16 cellular contexts compared by ENCODE assay signal in the genomic region with DNA sequence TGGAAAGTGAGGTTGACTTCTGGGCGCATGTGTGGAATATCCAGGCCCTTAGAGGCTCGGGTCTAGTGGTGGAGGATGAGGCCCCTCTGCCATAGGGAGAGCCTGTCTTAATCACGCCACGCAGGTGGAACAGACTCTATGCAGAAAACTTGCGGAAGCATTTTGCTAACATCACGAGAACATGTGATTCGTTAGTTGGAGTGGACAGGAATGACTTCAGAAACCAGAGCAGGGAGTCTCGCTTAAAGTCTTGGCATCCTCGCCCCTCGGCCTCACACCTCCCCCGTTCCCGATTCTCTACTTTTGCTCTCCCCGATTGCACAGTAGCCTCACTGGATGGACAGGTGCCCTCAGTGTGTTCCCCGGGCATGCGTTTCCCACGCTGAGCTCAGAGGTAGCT.
DNase-seq lines count a peak whose midpoint lies in the region; ATAC-seq, FAIRE-seq and TF ChIP-seq lines count a peak whose summit lies in the region.
"Had no signal": no experiment of that assay in that cellular context is flagged by ENCODE, and none has a peak within 500 bp of the region (broad histone marks: within the 10 kb centered on the region; RNA-seq: fewer than 3 reads in every experiment).

No MANE protein-coding gene starts in this region.

- H3K36me3 ChIP-seq in keratinocyte (ENCODE audit: control insufficient read depth in 2 of 2, extremely low read depth in 1 of 2, insufficient read depth in 2 of 2, low read length in 2 of 2) (peaks cover 0 to 2% of the 10 kb centered on the region in 2 experiments), spleen (no peaks in the 10 kb centered on the region)

- TF ChIP-seq CTCF in glutamatergic neuron (IDR thresholded peaks at IDR 0.05; ENCODE audit: partially characterized antibody, unreplicated experiment) (no peak), keratinocyte (optimal IDR thresholded peaks at IDR 0.05 in 1 of 3, IDR thresholded peaks at IDR 0.05 in 1 of 3, conservative IDR thresholded peaks at IDR 0.05 in 1 of 3; ENCODE audit: extremely low read depth in 1 of 3, insufficient read depth in 2 of 3, low read length in 3 of 3) (no peak), nephron progenitor cell (IDR thresholded peaks at IDR 0.05) (no peak), spleen (IDR thresholded peaks at IDR 0.05 in 8 of 11, conservative IDR thresholded peaks at IDR 0.05 in 3 of 11) (no peak)

- 91 to 95% (median 92%) methylated on average over 16 of the region's 16 CpGs for WGBS in spleen, 5 donors

- no peaks in the 10 kb centered on the region for H3K4me1 ChIP-seq in keratinocyte (ENCODE audit: control insufficient read depth, extremely low read depth, insufficient read depth, low read length)
- no peaks in the 10 kb centered on the region for H3K4me1 ChIP-seq in spleen

- FAIRE-seq in keratinocyte (lab: Jason Lieb, UNC) = peak; percentile 46
- FAIRE-seq: GM12891, GM18507 had no signal

- H3K27me3 Mint-ChIP-seq in glutamatergic neuron (ENCODE audit: unreplicated experiment) = peaks cover 6% of the 10 kb centered on the region
- H3K27me3 Mint-ChIP-seq in nephron progenitor cell (ENCODE audit: low read depth, poor library complexity) = no peaks in the 10 kb centered on the region

- H3K79me2 ChIP-seq in keratinocyte (ENCODE audit: control insufficient read depth, insufficient read depth, low read length) = no peaks in the 10 kb centered on the region

- H3K4me1 Mint-ChIP-seq in glutamatergic neuron (ENCODE audit: low read depth, unreplicated experiment) = peaks cover 6% of the 10 kb centered on the region
- peaks cover 35% of the 10 kb centered on the region for H3K4me1 Mint-ChIP-seq in nephron progenitor cell
- no peaks in the 10 kb centered on the region for H3K4me1 Mint-ChIP-seq in stimulated activated effector memory CD8-positive, alpha-beta T cell treated with anti-CD3 and anti-CD28 coated beads, Interleukin-12 subunit alpha, Interleukin-12 subunit beta, amount 100 ng/mL, for 72 hours
- H3K4me1 Mint-ChIP-seq: CD4-positive, alpha-beta memory T cell had no signal

- H3K27ac ChIP-seq in keratinocyte (ENCODE audit: control insufficient read depth, insufficient read depth, low read length) = no peak overlapping the region
- H3K27ac ChIP-seq in spleen = no peak overlapping the region

- dilution Hi-C loops in keratinocyte (cut with MboI; ENCODE audit: extremely low pct_ligation_motif_present, low sequenced_read_pairs) = no loop called here

- H4K20me1 ChIP-seq in keratinocyte (ENCODE audit: control insufficient read depth, extremely low read depth, insufficient read depth, low read length) = no peaks in the 10 kb centered on the region

- DNase-seq in glutamatergic neuron (no peak), keratinocyte (ENCODE audit: low read depth, low spot score) (no peak), nephron progenitor cell (no peak), spleen (peak; percentile 47)
- DNase-seq in activated naive CD4-positive, alpha-beta T cell (lab: John Stamatoyannopoulos, UW) = no peak
- DNase-seq in stimulated activated effector memory CD8-positive, alpha-beta T cell treated with anti-CD3 and anti-CD28 coated beads, Interleukin-12 subunit alpha, Interleukin-12 subunit beta, amount 100 ng/mL, for 72 hours (ENCODE audit: low spot score in 2 of 2) = no peak
- DNase-seq: Calu3; CD4-positive, alpha-beta memory T cell; COR-L47; DMS79 treated with DMSO at 0.1 percent for 48 hours; GF-D8; H9 had no signal

- intact Hi-C loops in spleen (cut with DNase I; ENCODE audit: low total_unique reads) = no loop called here

- H3K4me3 ChIP-seq in keratinocyte (ENCODE audit: control insufficient read depth in 2 of 3, extremely low read depth in 1 of 3, insufficient read depth in 2 of 3, low read depth in 1 of 3, low read length in 3 of 3) (no peak overlapping the region), spleen (no peak overlapping the region)
- H3K4me3 ChIP-seq: GM23338 had no signal

- H3K27ac Mint-ChIP-seq in glutamatergic neuron (ENCODE audit: unreplicated experiment) (peak overlapping the region; percentile 30), nephron progenitor cell (peak overlapping the region; percentile 9)
- H3K27ac Mint-ChIP-seq in stimulated activated effector memory CD8-positive, alpha-beta T cell treated with anti-CD3 and anti-CD28 coated beads, Interleukin-12 subunit alpha, Interleukin-12 subunit beta, amount 100 ng/mL, for 72 hours = no peak overlapping the region
- H3K27ac Mint-ChIP-seq: CD4-positive, alpha-beta memory T cell; GM23338; H9 had no signal

- no peak for ATAC-seq in HG03045 (IDR thresholded peaks at IDR 0.05; ENCODE audit: unreplicated experiment)
- no peak for ATAC-seq in stimulated activated effector memory CD8-positive, alpha-beta T cell treated with anti-CD3 and anti-CD28 coated beads, Interleukin-12 subunit alpha, Interleukin-12 subunit beta, amount 100 ng/mL, for 72 hours

- H3K9ac ChIP-seq in keratinocyte (ENCODE audit: control insufficient read depth, extremely low read depth, insufficient read depth, low read length) = no peak overlapping the region

- H3K27me3 ChIP-seq in keratinocyte (ENCODE audit: control insufficient read depth, extremely low read depth, insufficient read depth, low read length) (no peaks in the 10 kb centered on the region), spleen (replicated peaks in 1 of 7) (no peaks in the 10 kb centered on the region)

- H3K4me3 Mint-ChIP-seq in glutamatergic neuron (ENCODE audit: unreplicated experiment) (no peak overlapping the region), nephron progenitor cell (no peak overlapping the region)
- no peak overlapping the region for H3K4me3 Mint-ChIP-seq in stimulated activated effector memory CD8-positive, alpha-beta T cell treated with anti-CD3 and anti-CD28 coated beads, Interleukin-12 subunit alpha, Interleukin-12 subunit beta, amount 100 ng/mL, for 72 hours
- H3K4me3 Mint-ChIP-seq: CD4-positive, alpha-beta memory T cell; GM23338; H9 had no signal

- H3K9me3 Mint-ChIP-seq in glutamatergic neuron (ENCODE audit: unreplicated experiment) (peaks cover 3% of the 10 kb centered on the region), nephron progenitor cell (no peaks in the 10 kb centered on the region)
- H3K9me3 Mint-ChIP-seq in stimulated activated effector memory CD8-positive, alpha-beta T cell treated with anti-CD3 and anti-CD28 coated beads, Interleukin-12 subunit alpha, Interleukin-12 subunit beta, amount 100 ng/mL, for 72 hours = no peaks in the 10 kb centered on the region
- H3K9me3 Mint-ChIP-seq: CD4-positive, alpha-beta memory T cell; GM23338; H9 had no signal

- no peak for TF ChIP-seq POLR2A in spleen (IDR thresholded peaks at IDR 0.05)

- no peak overlapping the region for H2AFZ ChIP-seq in keratinocyte (ENCODE audit: control insufficient read depth, low read length)
- H2AFZ ChIP-seq: GM23338 had no signal

- H3K9me1 ChIP-seq in keratinocyte (ENCODE audit: control insufficient read depth, extremely low read depth, insufficient read depth, low read length) = no peaks in the 10 kb centered on the region

- H3K9me3 ChIP-seq in keratinocyte (ENCODE audit: control insufficient read depth, low read depth, low read length) (no peaks in the 10 kb centered on the region), spleen (no peaks in the 10 kb centered on the region)

- H3K36me3 Mint-ChIP-seq in glutamatergic neuron (ENCODE audit: unreplicated experiment) (no peaks in the 10 kb centered on the region), nephron progenitor cell (ENCODE audit: low read depth) (peaks cover 20% of the 10 kb centered on the region)
- no peaks in the 10 kb centered on the region for H3K36me3 Mint-ChIP-seq in stimulated activated effector memory CD8-positive, alpha-beta T cell treated with anti-CD3 and anti-CD28 coated beads, Interleukin-12 subunit alpha, Interleukin-12 subunit beta, amount 100 ng/mL, for 72 hours
- H3K36me3 Mint-ChIP-seq: CD4-positive, alpha-beta memory T cell had no signal

- no peak overlapping the region for H3K4me2 ChIP-seq in keratinocyte (ENCODE audit: control insufficient read depth, extremely low read depth, insufficient read depth, low read depth, low read length)
- H3K4me2 ChIP-seq: GM23338 had no signal
